Comparison of ENCODE assay signal across 8 cellular contexts in genomic region chr19:29943615-29944014, GRCh38. TPM values are rescaled to one million over a fixed set of nuclear protein-coding genes. Genes with fewer than 3 reads are reported as not detected.
DNase-seq lines count a peak whose midpoint lies in the region; ATAC-seq and TF ChIP-seq lines count a peak whose summit lies in the region.

No MANE protein-coding gene starts in this region.

- H3K36me3 ChIP-seq in CD4-positive, alpha-beta memory T cell (ENCODE audit: insufficient read depth, low read length), result no peaks in the 10 kb centered on the region
- H3K36me3 ChIP-seq in Karpas-422 (ENCODE audit: insufficient read depth, low read length) (peaks cover 13% of the 10 kb centered on the region; the same call in 1 of the 2 replicates), breast epithelium (no peaks in the 10 kb centered on the region)

- H4K20me1 ChIP-seq in Karpas-422 (ENCODE audit: insufficient read depth, low read depth, low read length), result no peaks in the 10 kb centered on the region

- CTCF ChIA-PET in CD4-positive, alpha-beta memory T cell (lab: Charles Lee; ENCODE audit: partially characterized antibody), result no interaction called here

- H3K27ac ChIP-seq in CD4-positive, alpha-beta memory T cell (ENCODE audit: low read depth, low read length), result no peak overlapping the region
- H3K27ac ChIP-seq in Karpas-422 (ENCODE audit: low read length) (peak overlapping the region; percentile 58), breast epithelium (no peak overlapping the region)

- DNase-seq in CD4-positive, alpha-beta memory T cell, result no peak
- DNase-seq in Karpas-422 (no peak), breast epithelium (ENCODE audit: low spot score in 2 of 2) (no peak), OCI-M2 (lab: John Stamatoyannopoulos, UW; ENCODE audit: unreplicated experiment) (no peak), superior temporal gyrus (ENCODE audit: extremely low spot score) (no peak)
- DNase-seq in naive thymus-derived CD8-positive, alpha-beta T cell, result no peak
- DNase-seq in activated CD4-positive, CD25-positive, alpha-beta regulatory T cell treated with anti-CD3 and anti-CD28 coated beads, Interleukin-2, amount 50 U/mL, for 72 hours, result no peak

- no peaks in the 10 kb centered on the region for H3K27me3 Mint-ChIP-seq in CD4-positive, alpha-beta memory T cell
- H3K27me3 Mint-ChIP-seq in naive thymus-derived CD8-positive, alpha-beta T cell, result peaks cover 0 to 3% (median 0%) of the 10 kb centered on the region in 5 donors

- peak overlapping the region; percentile 12 to 93 for H3K4me3 ChIP-seq in CD4-positive, alpha-beta memory T cell (ENCODE audit: low read length in 2 of 2)
- H3K4me3 ChIP-seq in Karpas-422 (ENCODE audit: low read length) (peak overlapping the region; percentile 81), breast epithelium (peak overlapping the region in 2 of 3 donors; percentile 88 to 94)

- H3K4me3 Mint-ChIP-seq in CD4-positive, alpha-beta memory T cell, result peak overlapping the region; percentile 95 to 99 (median 96)
- H3K4me3 Mint-ChIP-seq in naive thymus-derived CD8-positive, alpha-beta T cell, result peak overlapping the region; percentile 92 to 98 (median 95)

- no peak for ATAC-seq in naive thymus-derived CD8-positive, alpha-beta T cell
- no peak for ATAC-seq in HG02678 (IDR thresholded peaks at IDR 0.05; ENCODE audit: unreplicated experiment)

- H3K27ac Mint-ChIP-seq in CD4-positive, alpha-beta memory T cell, result peak overlapping the region; percentile 49 to 96 (median 84)
- H3K27ac Mint-ChIP-seq in naive thymus-derived CD8-positive, alpha-beta T cell, result peak overlapping the region in 8 of 10 donors; percentile 68 to 96 (median 93)

- H3K4me1 ChIP-seq in CD4-positive, alpha-beta memory T cell (ENCODE audit: insufficient read depth, low read length), result peaks cover 63% of the 10 kb centered on the region
- H3K4me1 ChIP-seq in Karpas-422 (ENCODE audit: low read length) (peaks cover 30% of the 10 kb centered on the region), breast epithelium (peaks cover 0 to 8% of the 10 kb centered on the region in 2 donors)

- POLR2A ChIA-PET in CD4-positive, alpha-beta memory T cell (lab: Charles Lee; ENCODE audit: partially characterized antibody), result no interaction called here
- POLR2A ChIA-PET in naive thymus-derived CD8-positive, alpha-beta T cell (lab: Charles Lee), result interaction anchor here (0.6 to 1.2 kb wide), 2 partner anchors 56 to 93 kb away, joined by 3 to 4 read pairs; no protein-coding TSS in a partner anchor

- intact Hi-C loops in CD4-positive, alpha-beta memory T cell (cut with micrococcal nuclease), result loop anchor here (5.0 kb wide), 1 partner anchor 731 kb away; the partner anchor contains the start of gene UQCRFS1
- intact Hi-C loops in breast epithelium (cut with DNase I; ENCODE audit: low total_unique reads), result no loop called here

- no peak for TF ChIP-seq POLR2A in breast epithelium (IDR thresholded peaks at IDR 0.05)

- H3K4me1 Mint-ChIP-seq in CD4-positive, alpha-beta memory T cell, result peaks cover 42 to 65% (median 52%) of the 10 kb centered on the region in 4 donors
- peaks cover 32 to 66% (median 59%) of the 10 kb centered on the region in 4 donors for H3K4me1 Mint-ChIP-seq in naive thymus-derived CD8-positive, alpha-beta T cell

- peaks cover 62% of the 10 kb centered on the region for H3K79me2 ChIP-seq in Karpas-422 (ENCODE audit: low read length)

- no peaks in the 10 kb centered on the region for H3K27me3 ChIP-seq in CD4-positive, alpha-beta memory T cell (ENCODE audit: insufficient read depth, low read length)
- H3K27me3 ChIP-seq in Karpas-422 (ENCODE audit: low read length), result no peaks in the 10 kb centered on the region
- no peaks in the 10 kb centered on the region for H3K27me3 ChIP-seq in breast epithelium

- no peaks in the 10 kb centered on the region for H3K9me3 ChIP-seq in CD4-positive, alpha-beta memory T cell (ENCODE audit: control insufficient read depth in 1 of 2, low read length in 2 of 2)
- H3K9me3 ChIP-seq in Karpas-422 (ENCODE audit: low read length), result no peaks in the 10 kb centered on the region
- H3K9me3 ChIP-seq in breast epithelium, result no peaks in the 10 kb centered on the region

- H3K9ac ChIP-seq in Karpas-422 (ENCODE audit: low read length), result peak overlapping the region; percentile 85

- no peak for TF ChIP-seq CTCF in breast epithelium (IDR thresholded peaks at IDR 0.05)

- H3K36me3 Mint-ChIP-seq in CD4-positive, alpha-beta memory T cell, result peaks cover 13% of the 10 kb centered on the region in 2 donors
- H3K36me3 Mint-ChIP-seq in naive thymus-derived CD8-positive, alpha-beta T cell, result peaks cover 0 to 6% (median 6%) of the 10 kb centered on the region in 3 donors

- no peaks in the 10 kb centered on the region for H3K9me2 ChIP-seq in Karpas-422 (replicated peaks; ENCODE audit: insufficient read depth, low read length)

- no peak overlapping the region for H2AFZ ChIP-seq in Karpas-422 (ENCODE audit: low read length)

- H3K9me3 Mint-ChIP-seq in CD4-positive, alpha-beta memory T cell, result peaks cover 0 to 2% (median 0%) of the 10 kb centered on the region in 8 donors
- peaks cover 0 to 3% (median 0%) of the 10 kb centered on the region in 9 donors for H3K9me3 Mint-ChIP-seq in naive thymus-derived CD8-positive, alpha-beta T cell

- peak overlapping the region; percentile 90 for H3K4me2 ChIP-seq in Karpas-422 (ENCODE audit: low read depth, low read length, poor library complexity, severe bottlenecking)

RNA-seq across cellular contexts. Expression of gene URI1, which starts 1.6 kb away (rescaled TPM):
- 10 to 100 TPM; 91.7 to 95.0 TPM for total RNA-seq in CD4-positive, alpha-beta memory T cell
- 10 to 100 TPM; 16.6 to 37.7 TPM for polyA plus RNA-seq in CD4-positive, alpha-beta memory T cell
- total RNA-seq in Karpas-422 (2014; rRNA removed; shearing (Covaris generic); ENCODE audit: low replicate concordance), result 77.7 and 106 TPM in 2 replicates
- total RNA-seq in breast epithelium, result 10 to 100 TPM; 61.0 to 78.2 (median 61.6) TPM
- 10 to 100 TPM; 89.0 to 98.4 TPM for total RNA-seq in naive thymus-derived CD8-positive, alpha-beta T cell
- polyA plus RNA-seq in naive thymus-derived CD8-positive, alpha-beta T cell, result 10 to 100 TPM; 17.3 to 41.7 (median 37.7) TPM
